Comparison of ENCODE assay signal across 9 cellular contexts in genomic region chr1:155219592-155220031, GRCh38. TPM values are rescaled to one million over a fixed set of nuclear protein-coding genes. Genes with fewer than 3 reads are reported as not detected.
DNase-seq lines count a peak whose midpoint lies in the region; ATAC-seq and TF ChIP-seq lines count a peak whose summit lies in the region.
"Had no signal": no experiment of that assay in that cellular context is flagged by ENCODE, and none has a peak within 500 bp of the region (broad histone marks: within the 10 kb centered on the region; RNA-seq: fewer than 3 reads in every experiment).

No MANE protein-coding gene starts in this region.

- TF ChIP-seq CTCF in CD14-positive monocyte (IDR thresholded peaks at IDR 0.05) (no peak), cardiac fibroblast (IDR thresholded peaks at IDR 0.05; ENCODE audit: low read depth, low read length) (no peak)

- no peak for ATAC-seq in HG03342 (IDR thresholded peaks at IDR 0.05; ENCODE audit: unreplicated experiment)

- H3K4me1 Mint-ChIP-seq in CD14-positive monocyte, result peaks cover 65% of the 10 kb centered on the region

- peak overlapping the region; percentile 55 to 62 for H3K4me3 Mint-ChIP-seq in CD14-positive monocyte

- H3K9me3 Mint-ChIP-seq in CD14-positive monocyte, result no peaks in the 10 kb centered on the region

- peaks cover 3 to 11% of the 10 kb centered on the region in 2 donors for H3K36me3 Mint-ChIP-seq in CD14-positive monocyte

- H3K27me3 Mint-ChIP-seq in CD14-positive monocyte (ENCODE audit: low read depth in 3 of 3), result peaks cover 0 to 2% (median 0%) of the 10 kb centered on the region in 3 donors

- DNase-seq in CD14-positive monocyte (ENCODE audit: low spot score) (peak; percentile 82), NCI-H1105 (lab: John Stamatoyannopoulos, UW) (peak; percentile 51), cardiac fibroblast (ENCODE audit: low read depth in 2 of 2) (peak; percentile 21 to 23), midbrain (lab: John Stamatoyannopoulos, UW) (peak; percentile 75), NCI-H345 treated with DMSO at 0.1 percent for 48 hours (lab: John Stamatoyannopoulos, UW; ENCODE audit: unreplicated experiment) (no peak), NCI-H2029 (lab: John Stamatoyannopoulos, UW) (no peak), NCI-H1048 (lab: John Stamatoyannopoulos, UW) (no peak)

- H3K27ac Mint-ChIP-seq in CD14-positive monocyte, result peak overlapping the region; percentile 93 to 98 (median 97)

- intact Hi-C loops in CD14-positive monocyte (cut with micrococcal nuclease), result no loop called here

- H3K4me3 ChIP-seq in cardiac fibroblast (replicated peaks in 1 of 2; ENCODE audit: low read depth in 2 of 2, low read length in 2 of 2), result no peak overlapping the region
- H3K4me3 ChIP-seq: skin epidermis had no signal

RNA-seq across cellular contexts. Expression of gene MTX1, which starts 11.1 kb away (rescaled TPM):
- polyA plus RNA-seq in CD14-positive monocyte, result 100 to 1,000 TPM in 1 of 2 donors, 10 to 100 TPM in 1; 86.0 to 101 TPM

RNA-seq across cellular contexts. Expression of gene THBS3, which starts 11.9 kb away (rescaled TPM):
- 1 to 10 TPM; 3.2 to 5.3 TPM for polyA plus RNA-seq in CD14-positive monocyte

RNA-seq across cellular contexts. Expression of gene ENTREP3, which starts 35.7 kb away (rescaled TPM):
- polyA plus RNA-seq in CD14-positive monocyte, result 1 to 10 TPM in 1 of 2 donors, under 1 TPM in 1; 0.87 to 1.9 TPM

RNA-seq across cellular contexts. Expression of gene SCAMP3, which starts 42.5 kb away (rescaled TPM):
- 10 to 100 TPM; 64.9 to 69.8 TPM for polyA plus RNA-seq in CD14-positive monocyte

RNA-seq across cellular contexts. Expression of gene TRIM46, which starts 46.0 kb away (rescaled TPM):
- polyA plus RNA-seq in CD14-positive monocyte, result not detected

Comparison
In these comparisons a context has a peak if more than half of its experiments do, and no peak if none do; other contexts are left out.
1. DNase-seq: peak in CD14-positive monocyte (single experiment), NCI-H1105 (single experiment), cardiac fibroblast (2 of 2) and midbrain (single experiment); none in NCI-H345 treated with DMSO at 0.1 percent for 48 hours (single experiment), NCI-H2029 (single experiment) and NCI-H1048 (single experiment).